In the genomic region with DNA sequence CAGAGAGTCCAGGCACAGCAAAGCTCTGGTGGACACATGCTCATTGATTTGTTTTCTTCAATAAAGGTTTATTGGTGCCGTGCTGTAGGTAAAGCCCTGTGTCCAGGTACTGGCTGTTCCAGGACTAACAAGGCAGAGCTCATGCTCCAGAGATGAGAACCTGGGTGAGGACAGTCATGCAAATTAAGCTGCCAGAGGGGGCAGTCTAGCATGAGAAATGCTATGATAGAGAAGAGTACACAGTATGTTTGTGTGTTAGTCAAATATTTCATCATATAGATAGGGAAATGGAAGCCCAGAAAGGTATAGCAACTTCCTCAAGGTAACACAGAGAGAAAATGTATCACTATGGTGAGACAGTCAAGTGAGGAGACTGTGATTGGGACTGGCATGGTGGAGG, we compare ENCODE assay signal across 5 cellular contexts. TPM values are rescaled to one million over a fixed set of nuclear protein-coding genes. Genes with fewer than 3 reads are reported as not detected.
"Had no signal": no experiment of that assay in that cellular context is flagged by ENCODE, and none has a peak within 500 bp of the region (broad histone marks: within the 10 kb centered on the region; RNA-seq: fewer than 3 reads in every experiment).

No MANE protein-coding gene starts in this region.

RNA-seq across cellular contexts. Expression of gene FAM236B, which starts 5.7 kb away (rescaled TPM):
- total RNA-seq: GM23248, H4, H7, HT-29, IMR-90 had no signal
- polyA plus RNA-seq: GM23248, IMR-90 had no signal

RNA-seq across cellular contexts. Expression of gene DMRTC1B, which starts 11.5 kb away (rescaled TPM):
- total RNA-seq: GM23248, H7, HT-29, IMR-90 had no signal
- polyA plus RNA-seq: GM23248, IMR-90 had no signal

RNA-seq across cellular contexts. Expression of gene FAM236D, which starts 19.9 kb away (rescaled TPM):
- total RNA-seq: GM23248, H4, H7, HT-29, IMR-90 had no signal
- polyA plus RNA-seq: GM23248, IMR-90 had no signal
